18 cellular contexts compared by ENCODE assay signal in genomic region chr16:67180166-67180565, GRCh38. TPM values are rescaled to one million over a fixed set of nuclear protein-coding genes. Genes with fewer than 3 reads are reported as not detected.
A peak's percentile ranks its signal among the peaks of the same experiment; 100 is the strongest.
DNase-seq lines count a peak whose midpoint lies in the region; ATAC-seq and TF ChIP-seq lines count a peak whose summit lies in the region.
"Had no signal": no experiment of that assay in that cellular context is flagged by ENCODE, and none has a peak within 500 bp of the region (broad histone marks: within the 10 kb centered on the region; RNA-seq: fewer than 3 reads in every experiment).

No MANE protein-coding gene starts in this region.

- no peaks in the 10 kb centered on the region for H3K36me3 Mint-ChIP-seq in CD8-positive, alpha-beta memory T cell
- H3K36me3 Mint-ChIP-seq in activated CD4-positive, alpha-beta T cell treated with anti-CD3 and anti-CD28 coated beads, Interleukin-2, amount 10 ng/mL, durations not matched to agents 7 days and 5 days (ENCODE audit: low read depth), result peaks cover 3% of the 10 kb centered on the region
- H3K36me3 Mint-ChIP-seq: CD8-positive, alpha-beta T cell; IgD-negative memory B cell had no signal

- peak overlapping the region; percentile 95; the same call in 1 of the 2 replicates for H3K27ac ChIP-seq in HCT116 (ENCODE audit: low read depth, low read length)
- peak overlapping the region; percentile 98 for H3K27ac ChIP-seq in RWPE1
- H3K27ac ChIP-seq in neuronal stem cell (replicated peaks; ENCODE audit: low read length), result no peak overlapping the region
- no peak overlapping the region for H3K27ac ChIP-seq in CD8-positive, alpha-beta memory T cell (ENCODE audit: low read depth, low read length)
- H3K27ac ChIP-seq: GM23248 had no signal

- H4K91ac ChIP-seq in neuronal stem cell (ENCODE audit: low read depth, low read length, poor library complexity), result no peak overlapping the region

- H3K4me3 ChIP-seq in HCT116 (replicated peaks in 1 of 2; ENCODE audit: low read depth in 1 of 2, low read length in 2 of 2) (no peak overlapping the region), neuronal stem cell (ENCODE audit: low read length in 2 of 2) (no peak overlapping the region)
- no peak overlapping the region for H3K4me3 ChIP-seq in CD8-positive, alpha-beta memory T cell (ENCODE audit: low read length)
- H3K4me3 ChIP-seq: GM23248, HAP-1 had no signal

- no peak overlapping the region for H3K18ac ChIP-seq in neuronal stem cell (ENCODE audit: low read length)

- H3K36me3 ChIP-seq in HCT116 (ENCODE audit: control insufficient read depth in 1 of 2, insufficient read depth in 2 of 2, low read length in 2 of 2) (0 out of 4 replicates have a peak, but pooled peaks cover 0 to 3% of the 10 kb centered on the region in 2 experiments), neuronal stem cell (replicated peaks in 1 of 2; ENCODE audit: control insufficient read depth in 2 of 2, insufficient read depth in 2 of 2, low read length in 2 of 2) (peaks cover 2 to 19% of the 10 kb centered on the region in 2 donors)
- no peaks in the 10 kb centered on the region for H3K36me3 ChIP-seq in CD8-positive, alpha-beta memory T cell (ENCODE audit: insufficient read depth, low read length)

- no peaks in the 10 kb centered on the region for H3K9me3 Mint-ChIP-seq in CD8-positive, alpha-beta memory T cell
- H3K9me3 Mint-ChIP-seq in activated CD4-positive, alpha-beta T cell treated with anti-CD3 and anti-CD28 coated beads, Interleukin-2, amount 10 ng/mL, durations not matched to agents 7 days and 5 days, result no peaks in the 10 kb centered on the region
- H3K9me3 Mint-ChIP-seq: CD8-positive, alpha-beta T cell; HFFc6; IgD-negative memory B cell had no signal

- H2BK120ac ChIP-seq in neuronal stem cell (ENCODE audit: low read depth, low read length), result no peak overlapping the region

- TF ChIP-seq RAD21 in HCT116 (IDR thresholded peaks at IDR 0.05; ENCODE audit: low read depth), result no peak

- H3K23ac ChIP-seq in neuronal stem cell (ENCODE audit: low read depth, low read length, poor library complexity), result no peak overlapping the region

- H3K27me3 ChIP-seq in HCT116 (ENCODE audit: insufficient read depth, low read length), result no peaks in the 10 kb centered on the region
- peaks cover 5 to 57% (median 7%) of the 10 kb centered on the region in 3 experiments for H3K27me3 ChIP-seq in neuronal stem cell (ENCODE audit: control insufficient read depth in 3 of 3, insufficient read depth in 3 of 3, low read depth in 1 of 3, low read length in 3 of 3)
- H3K27me3 ChIP-seq in CD8-positive, alpha-beta memory T cell (ENCODE audit: insufficient read depth, low read length, poor library complexity, severe bottlenecking), result no peaks in the 10 kb centered on the region

- H3K4me2 ChIP-seq in HCT116 (ENCODE audit: low read length) (no peak overlapping the region), neuronal stem cell (ENCODE audit: insufficient read depth, low read length, poor library complexity, severe bottlenecking) (no peak overlapping the region)

- H2AK5ac ChIP-seq in neuronal stem cell (ENCODE audit: low read depth, low read length), result no peak overlapping the region

- BruUV-seq in HCT116 (replicated peaks; lab: Mats Ljungman, UMichigan), result no TSS peak

- peaks cover 11% of the 10 kb centered on the region for H3K79me2 ChIP-seq in HCT116 (ENCODE audit: insufficient read depth, low read length)

- CTCF ChIA-PET in HCT116 (lab: Charles Lee), result interaction anchor here (1.0 to 3.4 kb wide), 3 partner anchors 12 to 159 kb away, joined by 3 to 14 read pairs (median 3); partner anchors contain the start of genes E2F4 and ELMO3
- CTCF ChIA-PET in RWPE1 (lab: Yijun Ruan, JAX), result interaction anchor here (1.3 kb wide), 1 partner anchor 16 kb away, joined by 4 read pairs; no protein-coding TSS in a partner anchor
- CTCF ChIA-PET in CD8-positive, alpha-beta memory T cell (lab: Charles Lee), result interaction anchor here (11.3 kb wide), 1 partner anchor 22 kb away, joined by 205 read pairs; the partner anchor contains the start of genes B3GNT9, FBXL8, HSF4 and TRADD
- CTCF ChIA-PET in activated CD4-positive, alpha-beta T cell treated with anti-CD3 and anti-CD28 coated beads, Interleukin-2, amount 10 ng/mL, durations not matched to agents 7 days and 5 days (lab: Charles Lee), result interaction anchor here (1.1 to 5.7 kb wide), 3 partner anchors 18 to 254 kb away, joined by 3 to 30 read pairs (median 3); partner anchors contain the start of gene RRAD

- no peaks in the 10 kb centered on the region for H3K9me3 ChIP-seq in HCT116 (ENCODE audit: control insufficient read depth in 1 of 2, insufficient read depth in 1 of 2, low read depth in 1 of 2, low read length in 2 of 2)
- no peaks in the 10 kb centered on the region for H3K9me3 ChIP-seq in neuronal stem cell (replicated peaks in 1 of 2; ENCODE audit: control insufficient read depth in 2 of 2, insufficient read depth in 1 of 2, low read depth in 1 of 2, low read length in 2 of 2)
- no peaks in the 10 kb centered on the region for H3K9me3 ChIP-seq in CD8-positive, alpha-beta memory T cell (ENCODE audit: low read length)
- H3K9me3 ChIP-seq: HAP-1 had no signal

- H3K9me2 ChIP-seq in HCT116 (ENCODE audit: insufficient read depth), result no peaks in the 10 kb centered on the region

- H3K4me3 Mint-ChIP-seq in CD8-positive, alpha-beta memory T cell, result no peak overlapping the region
- H3K4me3 Mint-ChIP-seq in activated CD4-positive, alpha-beta T cell treated with anti-CD3 and anti-CD28 coated beads, Interleukin-2, amount 10 ng/mL, durations not matched to agents 7 days and 5 days, result no peak overlapping the region
- H3K4me3 Mint-ChIP-seq: CD8-positive, alpha-beta T cell; HFFc6; IgD-negative memory B cell had no signal

- H4K20me1 ChIP-seq in HCT116 (ENCODE audit: insufficient read depth), result no peaks in the 10 kb centered on the region

- RAD21 ChIA-PET in HCT116 (lab: Charles Lee; ENCODE audit: low non-redundant PET in 1 of 2, low total read pairs in 2 of 2, uncharacterized antibody in 2 of 2, unreplicated experiment in 2 of 2), result no interaction called here

- no CpG with 5 or more reads among the region's 16 CpGs for WGBS in neuronal stem cell (ENCODE audit: extremely low coverage in 2 of 2, insufficient read length in 2 of 2, insufficient replicate concordance in 1 of 2), 2 donors

- peaks cover 6% of the 10 kb centered on the region for H3K79me1 ChIP-seq in neuronal stem cell (ENCODE audit: low read depth, low read length)

- H3K27me3 Mint-ChIP-seq in CD8-positive, alpha-beta memory T cell, result no peaks in the 10 kb centered on the region
- peaks cover 10% of the 10 kb centered on the region for H3K27me3 Mint-ChIP-seq in activated CD4-positive, alpha-beta T cell treated with anti-CD3 and anti-CD28 coated beads, Interleukin-2, amount 10 ng/mL, durations not matched to agents 7 days and 5 days

- intact Hi-C loops in HCT116 (cut with micrococcal nuclease), result no loop called here

- H3K4me1 Mint-ChIP-seq in CD8-positive, alpha-beta memory T cell, result peaks cover 15 to 39% (median 21%) of the 10 kb centered on the region in 3 donors
- peaks cover 37% of the 10 kb centered on the region for H3K4me1 Mint-ChIP-seq in activated CD4-positive, alpha-beta T cell treated with anti-CD3 and anti-CD28 coated beads, Interleukin-2, amount 10 ng/mL, durations not matched to agents 7 days and 5 days

- no peak overlapping the region for H2BK12ac ChIP-seq in neuronal stem cell (ENCODE audit: low read length)

- DNase-seq in HCT116 (ENCODE audit: low read depth, low spot score) (no peak), RWPE1 (ENCODE audit: low spot score) (no peak), neuronal stem cell (ENCODE audit: low spot score) (no peak), cerebellar cortex (ENCODE audit: low spot score) (no peak)
- DNase-seq in CD8-positive, alpha-beta memory T cell, result no peak
- no peak for DNase-seq in activated CD4-positive, alpha-beta T cell treated with anti-CD3 and anti-CD28 coated beads, Interleukin-2, amount 10 ng/mL, durations not matched to agents 7 days and 5 days
- DNase-seq: CD8-positive, alpha-beta T cell; COR-L47; DMS 273 treated with DMSO at 0.1 percent for 48 hours; DND-41; EL; HFFc6 had no signal

- no peak for TF ChIP-seq POLR2A in HCT116 (IDR thresholded peaks at IDR 0.05; ENCODE audit: borderline replicate concordance, extremely low read depth, insufficient read depth, insufficient read length)

- no peak for ATAC-seq in HCT116
- ATAC-seq: CD8-positive, alpha-beta T cell had no signal

- no peak overlapping the region for H3K27ac Mint-ChIP-seq in CD8-positive, alpha-beta memory T cell
- no peak overlapping the region for H3K27ac Mint-ChIP-seq in activated CD4-positive, alpha-beta T cell treated with anti-CD3 and anti-CD28 coated beads, Interleukin-2, amount 10 ng/mL, durations not matched to agents 7 days and 5 days
- H3K27ac Mint-ChIP-seq: CD8-positive, alpha-beta T cell; HFFc6; IgD-negative memory B cell had no signal

- H2BK5ac ChIP-seq in neuronal stem cell (ENCODE audit: low read length), result no peak overlapping the region

- H3K4ac ChIP-seq in neuronal stem cell (ENCODE audit: low read length), result no peak overlapping the region

- no peak overlapping the region for H2BK15ac ChIP-seq in neuronal stem cell (ENCODE audit: low read length)

- no peak overlapping the region for H3K9ac ChIP-seq in HCT116 (ENCODE audit: low read length)
- H3K9ac ChIP-seq in neuronal stem cell (ENCODE audit: low read depth, low read length, poor library complexity), result peak overlapping the region; percentile 16
- H3K9ac ChIP-seq: GM23248 had no signal

- H4K8ac ChIP-seq in neuronal stem cell (ENCODE audit: low read depth, low read length), result no peak overlapping the region

- POLR2A ChIA-PET in HCT116 (lab: Charles Lee), result no interaction called here
- POLR2A ChIA-PET in RWPE1 (lab: Yijun Ruan, JAX; ENCODE audit: low non-redundant PET), result no interaction called here
- POLR2A ChIA-PET in CD8-positive, alpha-beta memory T cell (lab: Charles Lee), result no interaction called here
- POLR2A ChIA-PET in activated CD4-positive, alpha-beta T cell treated with anti-CD3 and anti-CD28 coated beads, Interleukin-2, amount 10 ng/mL, durations not matched to agents 7 days and 5 days (lab: Charles Lee), result no interaction called here

- no peak overlapping the region for H3K14ac ChIP-seq in neuronal stem cell (ENCODE audit: low read length)

- H2AFZ ChIP-seq in HCT116 (ENCODE audit: low read depth, low read length, poor library complexity, severe bottlenecking) (no peak overlapping the region), neuronal stem cell (ENCODE audit: low read length) (no peak overlapping the region)
- H2AFZ ChIP-seq: GM23248 had no signal

- H3K4me1 ChIP-seq in HCT116 (ENCODE audit: control insufficient read depth in 1 of 2, insufficient read depth in 2 of 2, low read length in 2 of 2), result peaks cover 40 to 69% of the 10 kb centered on the region in 2 experiments
- H3K4me1 ChIP-seq in neuronal stem cell (ENCODE audit: control insufficient read depth in 2 of 2, insufficient read depth in 1 of 2, low read depth in 1 of 2, low read length in 2 of 2), result peaks cover 8 to 16% of the 10 kb centered on the region in 2 donors
- peaks cover 26% of the 10 kb centered on the region for H3K4me1 ChIP-seq in CD8-positive, alpha-beta memory T cell (ENCODE audit: insufficient read depth, low read length)

- TF ChIP-seq CTCF in HCT116 (IDR thresholded peaks at IDR 0.05 in 2 of 3, conservative IDR thresholded peaks at IDR 0.05 in 1 of 3; ENCODE audit: borderline replicate concordance in 1 of 3, insufficient read depth in 1 of 3, low read depth in 2 of 3, low read length in 2 of 3), result no peak
- no peak for TF ChIP-seq CTCF in RWPE1 (conservative IDR thresholded peaks at IDR 0.05; ENCODE audit: low read depth)

RNA-seq across cellular contexts. Expression of gene MATCAP1, which starts 3.6 kb away (rescaled TPM):
- 38.7 TPM for total RNA-seq in HCT116 (2021; ENCODE audit: unreplicated experiment)
- 29.7 and 41.0 TPM in 2 replicates for polyA plus RNA-seq in HCT116 (2012)
- polyA plus RNA-seq in neuronal stem cell (2013, experiment 1 of 2), result 20.9 TPM
- polyA plus RNA-seq in neuronal stem cell (2013, experiment 2 of 2), result 17.1 TPM
- total RNA-seq in CD8-positive, alpha-beta memory T cell, result 10 to 100 TPM; 15.3 to 15.6 TPM
- polyA plus RNA-seq in CD8-positive, alpha-beta memory T cell, result 0.68 TPM
- 10 to 100 TPM; 47.5 to 51.4 TPM for total RNA-seq in activated CD4-positive, alpha-beta T cell treated with anti-CD3 and anti-CD28 coated beads, Interleukin-2, amount 10 ng/mL, durations not matched to agents 7 days and 5 days

RNA-seq across cellular contexts. Expression of gene EXOC3L1, which starts 9.8 kb away (rescaled TPM):
- total RNA-seq in HCT116 (2021; ENCODE audit: unreplicated experiment), result 0.30 TPM
- polyA plus RNA-seq in HCT116 (2012), result 0.14 and 0.16 TPM in 2 replicates
- polyA plus RNA-seq in neuronal stem cell (2013, experiment 1 of 2), result not detected
- 0.03 TPM for polyA plus RNA-seq in neuronal stem cell (2013, experiment 2 of 2)
- total RNA-seq in CD8-positive, alpha-beta memory T cell, result not detected
- not detected for polyA plus RNA-seq in CD8-positive, alpha-beta memory T cell
- not detected for total RNA-seq in activated CD4-positive, alpha-beta T cell treated with anti-CD3 and anti-CD28 coated beads, Interleukin-2, amount 10 ng/mL, durations not matched to agents 7 days and 5 days
- total RNA-seq: CD8-positive, alpha-beta T cell; GM23248; H4; HepG2 had no signal
- polyA plus RNA-seq: BJ, IgD-negative memory B cell had no signal

RNA-seq across cellular contexts. Expression of gene NOL3, which starts 9.8 kb away (rescaled TPM):
- 54.0 TPM for total RNA-seq in HCT116 (2021; ENCODE audit: unreplicated experiment)
- polyA plus RNA-seq in HCT116 (2012), result 76.0 and 87.8 TPM in 2 replicates
- polyA plus RNA-seq in neuronal stem cell (2013, experiment 1 of 2), result 2.7 TPM
- 2.2 TPM for polyA plus RNA-seq in neuronal stem cell (2013, experiment 2 of 2)
- total RNA-seq in CD8-positive, alpha-beta memory T cell, result 1 to 10 TPM; 2.1 to 2.3 TPM
- polyA plus RNA-seq in CD8-positive, alpha-beta memory T cell, result 0.91 TPM
- 10 to 100 TPM in 1 of 2 experiments, 1 to 10 TPM in 1; 8.9 to 13.3 TPM for total RNA-seq in activated CD4-positive, alpha-beta T cell treated with anti-CD3 and anti-CD28 coated beads, Interleukin-2, amount 10 ng/mL, durations not matched to agents 7 days and 5 days
- polyA plus RNA-seq: IgD-negative memory B cell had no signal

RNA-seq across cellular contexts. Expression of gene E2F4, which starts 11.8 kb away (rescaled TPM):
- 114 TPM for total RNA-seq in HCT116 (2021; ENCODE audit: unreplicated experiment)
- polyA plus RNA-seq in HCT116 (2012), result 92.8 and 99.8 TPM in 2 replicates
- 43.7 TPM for polyA plus RNA-seq in neuronal stem cell (2013, experiment 1 of 2)
- polyA plus RNA-seq in neuronal stem cell (2013, experiment 2 of 2), result 41.6 TPM
- 100 to 1,000 TPM; 137 to 139 TPM for total RNA-seq in CD8-positive, alpha-beta memory T cell
- polyA plus RNA-seq in CD8-positive, alpha-beta memory T cell, result 86.0 TPM
- 100 to 1,000 TPM; 114 to 120 TPM for total RNA-seq in activated CD4-positive, alpha-beta T cell treated with anti-CD3 and anti-CD28 coated beads, Interleukin-2, amount 10 ng/mL, durations not matched to agents 7 days and 5 days

RNA-seq across cellular contexts. Expression of gene HSF4, which starts 15.6 kb away (rescaled TPM):
- total RNA-seq in HCT116 (2021; ENCODE audit: unreplicated experiment), result 46.6 TPM
- polyA plus RNA-seq in HCT116 (2012), result 32.7 and 36.2 TPM in 2 replicates
- 0.36 TPM for polyA plus RNA-seq in neuronal stem cell (2013, experiment 1 of 2)
- 0.48 TPM for polyA plus RNA-seq in neuronal stem cell (2013, experiment 2 of 2)
- total RNA-seq in CD8-positive, alpha-beta memory T cell, result 10 to 100 TPM; 11.6 to 13.3 TPM
- polyA plus RNA-seq in CD8-positive, alpha-beta memory T cell, result not detected
- total RNA-seq in activated CD4-positive, alpha-beta T cell treated with anti-CD3 and anti-CD28 coated beads, Interleukin-2, amount 10 ng/mL, durations not matched to agents 7 days and 5 days, result 10 to 100 TPM; 49.6 to 58.1 TPM
- polyA plus RNA-seq: IgD-negative memory B cell had no signal

Comparison
In these comparisons a context has a peak if more than half of its experiments do, and no peak if none do; other contexts are left out.
1. H3K27ac ChIP-seq: peak in HCT116 (single experiment) and RWPE1 (single experiment); none in neuronal stem cell (single experiment) and CD8-positive, alpha-beta memory T cell (single experiment).